ENCODE assay signal across 8 cellular contexts in genomic region chr19:42776750-42777612, GRCh38. TPM values are rescaled to one million over a fixed set of nuclear protein-coding genes. Genes with fewer than 3 reads are reported as not detected.
DNase-seq lines count a peak whose midpoint lies in the region; ATAC-seq and TF ChIP-seq lines count a peak whose summit lies in the region.
"Not testable (repeated sequence)": the region's sequence is repeated elsewhere in the genome, so short reads cannot be mapped to it uniquely, and the experiment has no call there.

No MANE protein-coding gene starts in this region.

- H2AFZ ChIP-seq in MM.1S (ENCODE audit: low read length), result not testable (repeated sequence)

- H4K20me1 ChIP-seq in MM.1S (ENCODE audit: insufficient read depth, low read length), result not testable (repeated sequence)

- H3K4me1 ChIP-seq in MM.1S (ENCODE audit: low read length); upper lobe of left lung: not testable (repeated sequence)

- not testable (repeated sequence) for H3K27me3 ChIP-seq in MM.1S (replicated peaks; ENCODE audit: insufficient read depth, low read length); upper lobe of left lung

- 33 to 39% methylated on average over 12 of the region's 12 CpGs for WGBS in upper lobe of left lung, 2 donors

- H3K9ac ChIP-seq in MM.1S (ENCODE audit: low read length), result not testable (repeated sequence)

- DNase-seq in G401 (ENCODE audit: low spot score), result peak; percentile 82
- DNase-seq in MM.1S, result peak; percentile 43
- peak; percentile 76 for DNase-seq in OCI-M1 (lab: John Stamatoyannopoulos, UW)
- DNase-seq in activated CD8-positive, alpha-beta T cell treated with anti-CD3 and anti-CD28 coated beads, Interleukin-2, amount 10 ng/mL, durations not matched to agents 7 days and 5 days, result peak; percentile 53
- peak; percentile 86 for DNase-seq in cerebellar cortex (ENCODE audit: low spot score)
- peak; percentile 1 to 4 (median 2) for DNase-seq in immature natural killer cell
- DNase-seq in retinal pigment epithelial cell (ENCODE audit: low read depth), result peak; percentile 39
- peak in 1 of 2 donors; percentile 50 for DNase-seq in upper lobe of left lung

- peak; percentile 67 for TF ChIP-seq CTCF in MM.1S (IDR thresholded peaks at IDR 0.05; ENCODE audit: low read length)
- peak; percentile 87 for TF ChIP-seq CTCF in retinal pigment epithelial cell (conservative IDR thresholded peaks at IDR 0.05; ENCODE audit: low read depth, low read length)
- peak in 5 of 6 experiments; percentile 41 to 77 (median 61) for TF ChIP-seq CTCF in upper lobe of left lung (IDR thresholded peaks at IDR 0.05)

- CTCF ChIA-PET in activated CD8-positive, alpha-beta T cell treated with anti-CD3 and anti-CD28 coated beads, Interleukin-2, amount 10 ng/mL, durations not matched to agents 7 days and 5 days (lab: Charles Lee), result interaction anchor here (1.4 kb wide), 1 partner anchor 14 kb away, joined by 4 read pairs; no protein-coding TSS in a partner anchor

- not testable (repeated sequence) for H3F3A ChIP-seq in MM.1S (ENCODE audit: insufficient read depth, low read length)

- not testable (repeated sequence) for H3K9me2 ChIP-seq in MM.1S (replicated peaks; ENCODE audit: insufficient read depth, low read length)

- H3K36me3 ChIP-seq in MM.1S (replicated peaks; ENCODE audit: insufficient read depth, low read length); upper lobe of left lung: not testable (repeated sequence)

- not testable (repeated sequence) for TF ChIP-seq POLR2A in upper lobe of left lung (IDR thresholded peaks at IDR 0.05)

- not testable (repeated sequence) for H3K4me1 Mint-ChIP-seq in activated CD8-positive, alpha-beta T cell treated with anti-CD3 and anti-CD28 coated beads, Interleukin-2, amount 10 ng/mL, durations not matched to agents 7 days and 5 days (ENCODE audit: low read depth); immature natural killer cell

- peaks cover 11% of the 10 kb centered on the region for H3K27me3 Mint-ChIP-seq in activated CD8-positive, alpha-beta T cell treated with anti-CD3 and anti-CD28 coated beads, Interleukin-2, amount 10 ng/mL, durations not matched to agents 7 days and 5 days (ENCODE audit: low read depth)
- not testable (repeated sequence) for H3K27me3 Mint-ChIP-seq in immature natural killer cell (ENCODE audit: low read depth in 3 of 3)

- H3K27ac Mint-ChIP-seq in activated CD8-positive, alpha-beta T cell treated with anti-CD3 and anti-CD28 coated beads, Interleukin-2, amount 10 ng/mL, durations not matched to agents 7 days and 5 days; immature natural killer cell: not testable (repeated sequence)

- H3K4me3 Mint-ChIP-seq in activated CD8-positive, alpha-beta T cell treated with anti-CD3 and anti-CD28 coated beads, Interleukin-2, amount 10 ng/mL, durations not matched to agents 7 days and 5 days; immature natural killer cell: not testable (repeated sequence)

- POLR2A ChIA-PET in activated CD8-positive, alpha-beta T cell treated with anti-CD3 and anti-CD28 coated beads, Interleukin-2, amount 10 ng/mL, durations not matched to agents 7 days and 5 days (lab: Charles Lee), result not testable (repeated sequence)

- not testable (repeated sequence) for H3K4me2 ChIP-seq in MM.1S (ENCODE audit: low read depth, low read length)

- H3K9me3 ChIP-seq in MM.1S (replicated peaks; ENCODE audit: insufficient read depth, low read length); upper lobe of left lung: not testable (repeated sequence)

- H3K36me3 Mint-ChIP-seq in activated CD8-positive, alpha-beta T cell treated with anti-CD3 and anti-CD28 coated beads, Interleukin-2, amount 10 ng/mL, durations not matched to agents 7 days and 5 days (ENCODE audit: low read depth); immature natural killer cell: not testable (repeated sequence)

- H3K4me3 ChIP-seq in MM.1S (ENCODE audit: low read length); retinal pigment epithelial cell (ENCODE audit: low read length); upper lobe of left lung: not testable (repeated sequence)

- not testable (repeated sequence) for ATAC-seq in activated CD8-positive, alpha-beta T cell treated with anti-CD3 and anti-CD28 coated beads, Interleukin-2, amount 10 ng/mL, durations not matched to agents 7 days and 5 days; upper lobe of left lung (ENCODE audit: low FRiP score in 2 of 2)

- TF ChIP-seq EP300 in upper lobe of left lung (IDR thresholded peaks at IDR 0.05), result not testable (repeated sequence)

- in situ Hi-C loops in G401 (cut with HindIII; ENCODE audit: low sequenced_read_pairs), result not testable (repeated sequence)

- not testable (repeated sequence) for H3K27ac ChIP-seq in MM.1S (ENCODE audit: low read length); upper lobe of left lung

- not testable (repeated sequence) for H3K9me3 Mint-ChIP-seq in activated CD8-positive, alpha-beta T cell treated with anti-CD3 and anti-CD28 coated beads, Interleukin-2, amount 10 ng/mL, durations not matched to agents 7 days and 5 days (ENCODE audit: insufficient read depth); immature natural killer cell

- not testable (repeated sequence) for H3K79me2 ChIP-seq in MM.1S (ENCODE audit: low read length)

RNA-seq across cellular contexts. Expression of gene PSG8, which starts 11.5 kb away (rescaled TPM):
- total RNA-seq in G401 (2014; rRNA removed; shearing (Covaris generic)), result 128 and 149 TPM in 2 replicates
- not detected for total RNA-seq in activated CD8-positive, alpha-beta T cell treated with anti-CD3 and anti-CD28 coated beads, Interleukin-2, amount 10 ng/mL, durations not matched to agents 7 days and 5 days
- polyA plus RNA-seq in immature natural killer cell, result not detected
- total RNA-seq in upper lobe of left lung, result not detected

RNA-seq across cellular contexts. Expression of gene PSG3, which starts 36.7 kb away (rescaled TPM):
- 64.4 and 66.1 TPM in 2 replicates for total RNA-seq in G401 (2014; rRNA removed; shearing (Covaris generic))
- not detected for total RNA-seq in activated CD8-positive, alpha-beta T cell treated with anti-CD3 and anti-CD28 coated beads, Interleukin-2, amount 10 ng/mL, durations not matched to agents 7 days and 5 days
- not detected for polyA plus RNA-seq in immature natural killer cell
- not detected for total RNA-seq in upper lobe of left lung

Comparison
In these comparisons a context has a peak if more than half of its experiments do, and no peak if none do; other contexts are left out.
1. RNA of gene PSG8, which starts 11.5 kb away (total RNA-seq): 128 to 149 TPM in G401; not detected in activated CD8-positive, alpha-beta T cell treated with anti-CD3 and anti-CD28 coated beads, Interleukin-2, amount 10 ng/mL, durations not matched to agents 7 days and 5 days and not detected in upper lobe of left lung; every median in the first group is over 100 times any median in the second.
2. RNA of gene PSG3, which starts 36.7 kb away (total RNA-seq): 64.4 to 66.1 TPM in G401; not detected in activated CD8-positive, alpha-beta T cell treated with anti-CD3 and anti-CD28 coated beads, Interleukin-2, amount 10 ng/mL, durations not matched to agents 7 days and 5 days and not detected in upper lobe of left lung; every median in the first group is over 10 times any median in the second.
3. Peak in every context shown above with its lines, with median percentiles within 50 percentile points of each other: CTCF ChIP-seq.